Comparison of ENCODE assay signal across 11 cellular contexts in genomic region chr14:99246536-99247083, GRCh38. TPM values are rescaled to one million over a fixed set of nuclear protein-coding genes. Genes with fewer than 3 reads are reported as not detected.
DNase-seq lines count a peak whose midpoint lies in the region; FAIRE-seq and TF ChIP-seq lines count a peak whose summit lies in the region.
"Had no signal": no experiment of that assay in that cellular context is flagged by ENCODE, and none has a peak within 500 bp of the region (broad histone marks: within the 10 kb centered on the region; RNA-seq: fewer than 3 reads in every experiment).

No MANE protein-coding gene starts in this region.

- FAIRE-seq in H54 (lab: Jason Lieb, UNC): no peak
- FAIRE-seq: frontal cortex had no signal

- peak overlapping the region; percentile 47 for H3K9ac ChIP-seq in iPS-15b (ENCODE audit: low read depth, low read length)

- H3K36me3 Mint-ChIP-seq in activated naive CD4-positive, alpha-beta T cell treated with anti-CD3 and anti-CD28 coated beads for 36 hours (ENCODE audit: low read depth): peaks cover 43% of the 10 kb centered on the region

- H3K27me3 ChIP-seq in SJCRH30 (no peaks in the 10 kb centered on the region), iPS-15b (ENCODE audit: control insufficient read depth, insufficient read depth, low read length) (peaks cover 12% of the 10 kb centered on the region)

- in situ Hi-C loops in KBM-7 (cut with MboI; ENCODE audit: low pct_unique_long_range_greater_than_20kb, low sequenced_read_pairs): no loop called here

- CTCF ChIA-PET in activated naive CD4-positive, alpha-beta T cell treated with anti-CD3 and anti-CD28 coated beads for 36 hours (lab: Charles Lee): interaction anchor here (1.1 to 1.9 kb wide), 3 partner anchors 10 to 1086 kb away, joined by 3 to 6 read pairs (median 3); no protein-coding TSS in a partner anchor

- peak overlapping the region; percentile 88 for H3K27ac Mint-ChIP-seq in activated naive CD4-positive, alpha-beta T cell treated with anti-CD3 and anti-CD28 coated beads for 36 hours

- TF ChIP-seq POLR2A in H54 (IDR thresholded peaks at IDR 0.05; ENCODE audit: low read depth, low read length): no peak

- H3K4me1 ChIP-seq in SJCRH30 (peaks cover 31% of the 10 kb centered on the region), iPS-15b (ENCODE audit: control insufficient read depth, insufficient read depth, low read length) (peaks cover 38% of the 10 kb centered on the region)

- H3K27ac ChIP-seq in SJCRH30: peak overlapping the region; percentile 98

- H3K36me3 ChIP-seq in SJCRH30: no peaks in the 10 kb centered on the region
- no peaks in the 10 kb centered on the region for H3K36me3 ChIP-seq in iPS-15b (ENCODE audit: control insufficient read depth, insufficient read depth, low read length)

- intact Hi-C loops in activated naive CD4-positive, alpha-beta T cell treated with anti-CD3 and anti-CD28 coated beads for 36 hours (cut with micrococcal nuclease): loop anchor here (5.0 kb wide), 1 partner anchor 821 kb away; the partner anchor contains the start of gene EVL

- H3K27me3 Mint-ChIP-seq in activated naive CD4-positive, alpha-beta T cell treated with anti-CD3 and anti-CD28 coated beads for 36 hours (ENCODE audit: low read depth): no peaks in the 10 kb centered on the region

- DNase-seq in SJCRH30 (peak; percentile 49 to 52), SKM-1 treated with dmso at 0.1 percent for 144 hours (lab: John Stamatoyannopoulos, UW; ENCODE audit: unreplicated experiment) (no peak), KBM-7 (no peak), H54 (ENCODE audit: insufficient read length, low spot score) (no peak), COR-L47 (lab: John Stamatoyannopoulos, UW) (no peak)
- DNase-seq in activated naive CD4-positive, alpha-beta T cell treated with anti-CD3 and anti-CD28 coated beads for 36 hours: peak; percentile 77
- DNase-seq in stimulated activated naive CD4-positive, alpha-beta T cell (lab: John Stamatoyannopoulos, UW): peak in 5 of 6 experiments; percentile 55 to 79 (median 72)
- DNase-seq: GDM1, NCI-H1436 treated with DMSO at 0.1 percent for 48 hours had no signal

- H3K4me1 Mint-ChIP-seq in activated naive CD4-positive, alpha-beta T cell treated with anti-CD3 and anti-CD28 coated beads for 36 hours (ENCODE audit: low read depth): peaks cover 78% of the 10 kb centered on the region

- H3K9me3 ChIP-seq in SJCRH30 (replicated peaks) (no peaks in the 10 kb centered on the region), iPS-15b (ENCODE audit: control insufficient read depth, insufficient read depth, low read length) (no peaks in the 10 kb centered on the region)

- no peaks in the 10 kb centered on the region for H3K9me3 Mint-ChIP-seq in activated naive CD4-positive, alpha-beta T cell treated with anti-CD3 and anti-CD28 coated beads for 36 hours

- peak overlapping the region; percentile 77 for H3K4me3 Mint-ChIP-seq in activated naive CD4-positive, alpha-beta T cell treated with anti-CD3 and anti-CD28 coated beads for 36 hours

- H3K4me3 ChIP-seq in SJCRH30 (peak overlapping the region; percentile 63), iPS-15b (ENCODE audit: low read depth, low read length) (peak overlapping the region; percentile 69)

RNA-seq across cellular contexts. Expression of gene BCL11B, which starts 25.4 kb away (rescaled TPM):
- 1.7 and 2.2 TPM in 2 replicates for total RNA-seq in SJCRH30 (2014; rRNA removed; shearing (Covaris generic))
- 10 to 100 TPM; 71.7 to 71.9 TPM for total RNA-seq in activated naive CD4-positive, alpha-beta T cell treated with anti-CD3 and anti-CD28 coated beads for 36 hours

Comparison
In these comparisons a context has a peak if more than half of its experiments do, and no peak if none do; other contexts are left out.
1. DNase-seq: peak in SJCRH30 (2 of 2), activated naive CD4-positive, alpha-beta T cell treated with anti-CD3 and anti-CD28 coated beads for 36 hours (single experiment) and stimulated activated naive CD4-positive, alpha-beta T cell (5 of 6); none in SKM-1 treated with dmso at 0.1 percent for 144 hours (single experiment), KBM-7 (single experiment), H54 (single experiment) and COR-L47 (single experiment).
2. RNA of gene BCL11B, which starts 25.4 kb away (total RNA-seq): 71.7 to 71.9 TPM in activated naive CD4-positive, alpha-beta T cell treated with anti-CD3 and anti-CD28 coated beads for 36 hours; 1.7 to 2.2 TPM in SJCRH30; every median in the first group is over 10 times any median in the second.